ENCODE assay signal across 20 cellular contexts in the genomic region with DNA sequence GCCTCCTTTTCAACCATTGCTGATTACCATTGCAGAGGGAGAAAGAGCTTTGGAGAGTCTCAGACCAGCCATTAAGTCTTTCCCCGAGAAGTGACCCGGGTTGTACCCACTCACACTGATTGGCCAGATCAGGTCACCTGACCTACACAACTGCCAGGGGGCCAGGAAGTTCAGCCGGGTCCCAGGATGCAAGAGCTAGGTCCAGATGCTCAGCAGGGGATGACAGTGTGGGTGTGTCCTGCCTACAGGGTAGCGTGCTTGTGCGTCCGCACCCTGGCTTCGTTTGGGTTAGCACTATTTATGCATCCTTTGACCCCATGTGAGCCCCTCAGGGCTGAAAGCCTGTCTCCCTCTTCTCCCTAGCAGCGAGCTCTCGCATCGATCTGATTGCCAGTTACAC.
A peak's percentile ranks its signal among the peaks of the same experiment; 100 is the strongest.
DNase-seq lines count a peak whose midpoint lies in the region; ATAC-seq and TF ChIP-seq lines count a peak whose summit lies in the region.
"Had no signal": no experiment of that assay in that cellular context is flagged by ENCODE, and none has a peak within 500 bp of the region (broad histone marks: within the 10 kb centered on the region; RNA-seq: fewer than 3 reads in every experiment).

No MANE protein-coding gene starts in this region.

- H3K27me3 ChIP-seq in RWPE2 (ENCODE audit: insufficient read depth, poor library complexity, severe bottlenecking) (no peaks in the 10 kb centered on the region), psoas muscle (ENCODE audit: insufficient read depth in 3 of 3, low read length in 2 of 3) (peaks cover 0 to 4% (median 0%) of the 10 kb centered on the region in 3 donors)

- no peaks in the 10 kb centered on the region for H3K9me3 Mint-ChIP-seq in effector memory CD8-positive, alpha-beta T cell

- H3K27ac Mint-ChIP-seq in effector memory CD8-positive, alpha-beta T cell = no peak overlapping the region

- 60 to 65% (median 61%) methylated on average over 10 of the region's 10 CpGs for WGBS in psoas muscle, 3 donors

- ATAC-seq in RWPE2 (ENCODE audit: low read depth) = no peak
- ATAC-seq in psoas muscle = peak in 3 of 4 donors; percentile 32 to 56 (median 36)
- no peak for ATAC-seq in effector memory CD8-positive, alpha-beta T cell (replicated peaks)
- no peak for ATAC-seq in HG02623 (IDR thresholded peaks at IDR 0.05; ENCODE audit: unreplicated experiment)
- no peak for ATAC-seq in GM19035 (IDR thresholded peaks at IDR 0.05; ENCODE audit: unreplicated experiment)
- ATAC-seq: HCT116 had no signal

- no peak overlapping the region for H3K27ac ChIP-seq in RWPE2 (ENCODE audit: poor library complexity, severe bottlenecking)
- no peak overlapping the region for H3K27ac ChIP-seq in psoas muscle
- H3K27ac ChIP-seq: C4-2B had no signal

- TF ChIP-seq CTCF in RWPE2 (IDR thresholded peaks at IDR 0.05; ENCODE audit: poor library complexity, severe bottlenecking) (no peak), psoas muscle (IDR thresholded peaks at IDR 0.05) (no peak), foreskin fibroblast (IDR thresholded peaks at IDR 0.05; ENCODE audit: low read depth, low read length) (no peak)

- H3K36me3 ChIP-seq in RWPE2 (ENCODE audit: low read depth) = no peaks in the 10 kb centered on the region
- H3K36me3 ChIP-seq in psoas muscle (ENCODE audit: insufficient read depth in 1 of 2, low read depth in 1 of 2) = no peaks in the 10 kb centered on the region

- H3K27me3 Mint-ChIP-seq in effector memory CD8-positive, alpha-beta T cell = peaks cover 25 to 60% of the 10 kb centered on the region in 2 donors

- H3K4me3 ChIP-seq in RWPE2 (ENCODE audit: severe bottlenecking) (no peak overlapping the region), psoas muscle (no peak overlapping the region), foreskin fibroblast (ENCODE audit: low read depth in 1 of 2, low read length in 2 of 2) (no peak overlapping the region)

- H3K4me1 Mint-ChIP-seq in effector memory CD8-positive, alpha-beta T cell (ENCODE audit: low read depth in 2 of 2) = no peaks in the 10 kb centered on the region

- DNase-seq in AG20443 (ENCODE audit: low spot score) (peak; percentile 8), RWPE2 (ENCODE audit: low spot score) (peak; percentile 55), islet precursor cell (peak; percentile 41), psoas muscle (no peak), foreskin fibroblast (no peak)
- no peak for DNase-seq in effector memory CD8-positive, alpha-beta T cell
- DNase-seq: ACHN; AML-193; GOT3; KBM-7; NCI-H1105 treated with DMSO at 0.1 percent for 48 hours; NCI-H1694 treated with DMSO at 0.1 percent for 48 hours; NCI-H510A; NCI-H748 treated with DMSO at 0.1 percent for 48 hours; NK-92 treated with Interleukin-12 subunit alpha and Interleukin-12 subunit beta, amount 100 ng/mL, for 24 hours; SHP77 had no signal

- H3K9me3 ChIP-seq in RWPE2 (ENCODE audit: severe bottlenecking) (no peaks in the 10 kb centered on the region), psoas muscle (no peaks in the 10 kb centered on the region)

- H3K4me1 ChIP-seq in RWPE2 (ENCODE audit: insufficient read depth, poor library complexity, severe bottlenecking) (no peaks in the 10 kb centered on the region), psoas muscle (no peaks in the 10 kb centered on the region)

- no peaks in the 10 kb centered on the region for H3K36me3 Mint-ChIP-seq in effector memory CD8-positive, alpha-beta T cell (ENCODE audit: insufficient read depth)

- intact Hi-C loops in psoas muscle (cut with DNase I) = loop anchor here (5.0 to 10.0 kb wide), 4 partner anchors 248 to 757 kb away; no protein-coding TSS in a partner anchor

- no peak overlapping the region for H3K4me3 Mint-ChIP-seq in effector memory CD8-positive, alpha-beta T cell

Comparison
In these comparisons a context has a peak if more than half of its experiments do, and no peak if none do; other contexts are left out.
1. DNase-seq: peak in AG20443 (single experiment), RWPE2 (single experiment) and islet precursor cell (single experiment); none in psoas muscle (0 of 2), effector memory CD8-positive, alpha-beta T cell (0 of 3) and foreskin fibroblast (0 of 2).
2. ATAC-seq: peak in psoas muscle (3 of 4); none in RWPE2 (single experiment), effector memory CD8-positive, alpha-beta T cell (single experiment), HG02623 (single experiment) and GM19035 (single experiment).